In the genomic region with DNA sequence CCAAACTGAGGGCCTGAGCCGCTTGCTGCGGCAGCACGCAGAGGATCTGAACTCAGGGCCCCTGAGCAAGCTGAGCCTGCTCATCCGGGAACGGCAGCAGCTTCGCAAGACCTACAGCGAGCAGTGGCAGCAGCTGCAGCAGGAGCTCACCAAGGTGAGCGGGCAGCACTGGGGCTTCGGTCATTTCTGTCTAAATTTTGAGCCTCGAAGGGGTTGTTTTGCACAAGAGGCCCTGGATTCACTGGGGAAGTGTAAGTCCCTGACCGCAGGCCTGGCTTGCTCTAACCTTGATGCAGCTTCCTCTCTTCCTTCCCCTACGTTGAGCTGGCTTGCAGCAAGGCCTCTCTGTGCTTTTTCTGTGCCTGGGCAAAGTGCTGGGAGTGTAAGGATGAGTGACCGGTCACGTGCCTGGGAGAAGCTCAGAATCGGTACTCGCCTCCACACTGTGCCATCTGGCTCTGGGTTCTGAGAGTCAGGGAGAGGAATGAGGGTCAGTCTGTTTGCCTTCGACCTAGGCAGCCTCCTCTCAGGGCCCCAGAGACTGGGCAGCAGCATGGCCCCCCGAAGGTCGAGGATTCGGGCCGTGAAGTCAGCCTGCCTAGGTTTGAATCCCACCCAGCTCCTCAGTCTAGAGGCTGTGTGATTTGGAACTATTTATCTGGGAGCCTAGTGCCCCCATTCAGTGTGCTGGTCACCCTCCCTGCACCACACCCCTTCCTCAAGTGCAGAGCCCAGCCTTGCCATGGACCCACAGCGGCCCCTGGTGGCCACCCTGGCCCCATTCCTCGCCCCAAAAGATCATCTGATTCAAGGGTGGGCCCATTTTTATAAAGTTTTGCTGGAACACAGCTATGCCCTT, we compare ENCODE assay signal across 1 cellular context.
TF ChIP-seq lines count a peak whose summit lies in the region.

No MANE protein-coding gene starts in this region.

TF ChIP-seq in K562, 482 proteins besides CTCF, POLR2A, EP300 and RAD21 (continued from another document and continues in another):
- TF ChIP-seq, protein P1, sequence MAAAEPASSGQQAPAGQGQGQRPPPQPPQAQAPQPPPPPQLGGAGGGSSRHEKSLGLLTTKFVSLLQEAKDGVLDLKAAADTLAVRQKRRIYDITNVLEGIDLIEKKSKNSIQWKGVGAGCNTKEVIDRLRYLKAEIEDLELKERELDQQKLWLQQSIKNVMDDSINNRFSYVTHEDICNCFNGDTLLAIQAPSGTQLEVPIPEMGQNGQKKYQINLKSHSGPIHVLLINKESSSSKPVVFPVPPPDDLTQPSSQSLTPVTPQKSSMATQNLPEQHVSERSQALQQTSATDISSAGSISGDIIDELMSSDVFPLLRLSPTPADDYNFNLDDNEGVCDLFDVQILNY (CRISPR knock-in tag; IDR thresholded peaks at IDR 0.05) = no peak
- no peak for TF ChIP-seq GTF2F1 (IDR thresholded peaks at IDR 0.05; ENCODE audit: low read depth, low read length)
- TF ChIP-seq, protein P2, sequence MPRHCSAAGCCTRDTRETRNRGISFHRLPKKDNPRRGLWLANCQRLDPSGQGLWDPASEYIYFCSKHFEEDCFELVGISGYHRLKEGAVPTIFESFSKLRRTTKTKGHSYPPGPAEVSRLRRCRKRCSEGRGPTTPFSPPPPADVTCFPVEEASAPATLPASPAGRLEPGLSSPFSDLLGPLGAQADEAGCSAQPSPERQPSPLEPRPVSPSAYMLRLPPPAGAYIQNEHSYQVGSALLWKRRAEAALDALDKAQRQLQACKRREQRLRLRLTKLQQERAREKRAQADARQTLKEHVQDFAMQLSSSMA (CRISPR knock-in tag; IDR thresholded peaks at IDR 0.05) = no peak
- no peak for TF ChIP-seq ZFPM2 (CRISPR knock-in tag; IDR thresholded peaks at IDR 0.05)
- TF ChIP-seq SREBF2 (CRISPR knock-in tag; IDR thresholded peaks at IDR 0.05) = no peak
- TF ChIP-seq MEF2D (tag; conservative IDR thresholded peaks at IDR 0.05; ENCODE audit: low read depth) = no peak
- TF ChIP-seq ZNF77 (CRISPR knock-in tag; IDR thresholded peaks at IDR 0.05) = no peak
- TF ChIP-seq KHSRP (IDR thresholded peaks at IDR 0.05) = no peak
- TF ChIP-seq ZFP1 (CRISPR knock-in tag; IDR thresholded peaks at IDR 0.05) = no peak
- TF ChIP-seq CBX2 (IDR thresholded peaks at IDR 0.05; ENCODE audit: insufficient read depth, low read length, poor library complexity, severe bottlenecking) = no peak
- TF ChIP-seq, protein P3, sequence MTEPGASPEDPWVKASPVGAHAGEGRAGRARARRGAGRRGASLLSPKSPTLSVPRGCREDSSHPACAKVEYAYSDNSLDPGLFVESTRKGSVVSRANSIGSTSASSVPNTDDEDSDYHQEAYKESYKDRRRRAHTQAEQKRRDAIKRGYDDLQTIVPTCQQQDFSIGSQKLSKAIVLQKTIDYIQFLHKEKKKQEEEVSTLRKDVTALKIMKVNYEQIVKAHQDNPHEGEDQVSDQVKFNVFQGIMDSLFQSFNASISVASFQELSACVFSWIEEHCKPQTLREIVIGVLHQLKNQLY (CRISPR knock-in tag; conservative IDR thresholded peaks at IDR 0.05) = no peak
- no peak; the same call in 1 of the 2 replicates for TF ChIP-seq EP400 (IDR thresholded peaks at IDR 0.05)
- TF ChIP-seq, protein P4, sequence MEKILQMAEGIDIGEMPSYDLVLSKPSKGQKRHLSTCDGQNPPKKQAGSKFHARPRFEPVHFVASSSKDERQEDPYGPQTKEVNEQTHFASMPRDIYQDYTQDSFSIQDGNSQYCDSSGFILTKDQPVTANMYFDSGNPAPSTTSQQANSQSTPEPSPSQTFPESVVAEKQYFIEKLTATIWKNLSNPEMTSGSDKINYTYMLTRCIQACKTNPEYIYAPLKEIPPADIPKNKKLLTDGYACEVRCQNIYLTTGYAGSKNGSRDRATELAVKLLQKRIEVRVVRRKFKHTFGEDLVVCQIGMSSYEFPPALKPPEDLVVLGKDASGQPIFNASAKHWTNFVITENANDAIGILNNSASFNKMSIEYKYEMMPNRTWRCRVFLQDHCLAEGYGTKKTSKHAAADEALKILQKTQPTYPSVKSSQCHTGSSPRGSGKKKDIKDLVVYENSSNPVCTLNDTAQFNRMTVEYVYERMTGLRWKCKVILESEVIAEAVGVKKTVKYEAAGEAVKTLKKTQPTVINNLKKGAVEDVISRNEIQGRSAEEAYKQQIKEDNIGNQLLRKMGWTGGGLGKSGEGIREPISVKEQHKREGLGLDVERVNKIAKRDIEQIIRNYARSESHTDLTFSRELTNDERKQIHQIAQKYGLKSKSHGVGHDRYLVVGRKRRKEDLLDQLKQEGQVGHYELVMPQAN (IDR thresholded peaks at IDR 0.05; ENCODE audit: borderline replicate concordance) = no peak
- TF ChIP-seq FOS (IDR thresholded peaks at IDR 0.05; ENCODE audit: extremely low read depth, insufficient read length) = no peak
- TF ChIP-seq, protein P5, sequence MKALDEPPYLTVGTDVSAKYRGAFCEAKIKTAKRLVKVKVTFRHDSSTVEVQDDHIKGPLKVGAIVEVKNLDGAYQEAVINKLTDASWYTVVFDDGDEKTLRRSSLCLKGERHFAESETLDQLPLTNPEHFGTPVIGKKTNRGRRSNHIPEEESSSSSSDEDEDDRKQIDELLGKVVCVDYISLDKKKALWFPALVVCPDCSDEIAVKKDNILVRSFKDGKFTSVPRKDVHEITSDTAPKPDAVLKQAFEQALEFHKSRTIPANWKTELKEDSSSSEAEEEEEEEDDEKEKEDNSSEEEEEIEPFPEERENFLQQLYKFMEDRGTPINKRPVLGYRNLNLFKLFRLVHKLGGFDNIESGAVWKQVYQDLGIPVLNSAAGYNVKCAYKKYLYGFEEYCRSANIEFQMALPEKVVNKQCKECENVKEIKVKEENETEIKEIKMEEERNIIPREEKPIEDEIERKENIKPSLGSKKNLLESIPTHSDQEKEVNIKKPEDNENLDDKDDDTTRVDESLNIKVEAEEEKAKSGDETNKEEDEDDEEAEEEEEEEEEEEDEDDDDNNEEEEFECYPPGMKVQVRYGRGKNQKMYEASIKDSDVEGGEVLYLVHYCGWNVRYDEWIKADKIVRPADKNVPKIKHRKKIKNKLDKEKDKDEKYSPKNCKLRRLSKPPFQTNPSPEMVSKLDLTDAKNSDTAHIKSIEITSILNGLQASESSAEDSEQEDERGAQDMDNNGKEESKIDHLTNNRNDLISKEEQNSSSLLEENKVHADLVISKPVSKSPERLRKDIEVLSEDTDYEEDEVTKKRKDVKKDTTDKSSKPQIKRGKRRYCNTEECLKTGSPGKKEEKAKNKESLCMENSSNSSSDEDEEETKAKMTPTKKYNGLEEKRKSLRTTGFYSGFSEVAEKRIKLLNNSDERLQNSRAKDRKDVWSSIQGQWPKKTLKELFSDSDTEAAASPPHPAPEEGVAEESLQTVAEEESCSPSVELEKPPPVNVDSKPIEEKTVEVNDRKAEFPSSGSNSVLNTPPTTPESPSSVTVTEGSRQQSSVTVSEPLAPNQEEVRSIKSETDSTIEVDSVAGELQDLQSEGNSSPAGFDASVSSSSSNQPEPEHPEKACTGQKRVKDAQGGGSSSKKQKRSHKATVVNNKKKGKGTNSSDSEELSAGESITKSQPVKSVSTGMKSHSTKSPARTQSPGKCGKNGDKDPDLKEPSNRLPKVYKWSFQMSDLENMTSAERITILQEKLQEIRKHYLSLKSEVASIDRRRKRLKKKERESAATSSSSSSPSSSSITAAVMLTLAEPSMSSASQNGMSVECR (CRISPR knock-in tag; IDR thresholded peaks at IDR 0.05) = no peak
- TF ChIP-seq, protein P6, sequence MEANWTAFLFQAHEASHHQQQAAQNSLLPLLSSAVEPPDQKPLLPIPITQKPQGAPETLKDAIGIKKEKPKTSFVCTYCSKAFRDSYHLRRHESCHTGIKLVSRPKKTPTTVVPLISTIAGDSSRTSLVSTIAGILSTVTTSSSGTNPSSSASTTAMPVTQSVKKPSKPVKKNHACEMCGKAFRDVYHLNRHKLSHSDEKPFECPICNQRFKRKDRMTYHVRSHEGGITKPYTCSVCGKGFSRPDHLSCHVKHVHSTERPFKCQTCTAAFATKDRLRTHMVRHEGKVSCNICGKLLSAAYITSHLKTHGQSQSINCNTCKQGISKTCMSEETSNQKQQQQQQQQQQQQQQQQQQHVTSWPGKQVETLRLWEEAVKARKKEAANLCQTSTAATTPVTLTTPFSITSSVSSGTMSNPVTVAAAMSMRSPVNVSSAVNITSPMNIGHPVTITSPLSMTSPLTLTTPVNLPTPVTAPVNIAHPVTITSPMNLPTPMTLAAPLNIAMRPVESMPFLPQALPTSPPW (CRISPR knock-in tag; IDR thresholded peaks at IDR 0.05) = peak; percentile 54
- TF ChIP-seq SMAD4 (CRISPR knock-in tag; conservative IDR thresholded peaks at IDR 0.05) = peak; percentile 40; the same call in 1 of the 2 replicates
- no peak for TF ChIP-seq MXI1 (IDR thresholded peaks at IDR 0.05; ENCODE audit: low read depth, low read length)
- TF ChIP-seq TARDBP (IDR thresholded peaks at IDR 0.05) = 0 out of 2 replicates have a peak, but pooled peaks have one; percentile 50
- TF ChIP-seq ESRRA (IDR thresholded peaks at IDR 0.05; ENCODE audit: borderline replicate concordance, low read depth) = no peak
- TF ChIP-seq SMAD1 (IDR thresholded peaks at IDR 0.05; ENCODE audit: low read depth, low read length, partially characterized antibody) = no peak
- TF ChIP-seq NFATC3 (IDR thresholded peaks at IDR 0.05) = no peak
- no peak for TF ChIP-seq THRAP3 (IDR thresholded peaks at IDR 0.05; ENCODE audit: borderline replicate concordance)
- no peak for TF ChIP-seq MCM2 (IDR thresholded peaks at IDR 0.05; ENCODE audit: low read depth)
- TF ChIP-seq TCFL5 (CRISPR knock-in tag; conservative IDR thresholded peaks at IDR 0.05) = no peak
- TF ChIP-seq ZNF57 (CRISPR knock-in tag; IDR thresholded peaks at IDR 0.05) = no peak
- no peak for TF ChIP-seq U2AF1 (optimal IDR thresholded peaks at IDR 0.05; ENCODE audit: low read depth, low read length)
- no peak for TF ChIP-seq GABPA (tag; conservative IDR thresholded peaks at IDR 0.05; ENCODE audit: low read depth)
- TF ChIP-seq PCBP1 (IDR thresholded peaks at IDR 0.05; ENCODE audit: low read depth, low read length, poor library complexity, severe bottlenecking) = no peak
- TF ChIP-seq, protein P7, sequence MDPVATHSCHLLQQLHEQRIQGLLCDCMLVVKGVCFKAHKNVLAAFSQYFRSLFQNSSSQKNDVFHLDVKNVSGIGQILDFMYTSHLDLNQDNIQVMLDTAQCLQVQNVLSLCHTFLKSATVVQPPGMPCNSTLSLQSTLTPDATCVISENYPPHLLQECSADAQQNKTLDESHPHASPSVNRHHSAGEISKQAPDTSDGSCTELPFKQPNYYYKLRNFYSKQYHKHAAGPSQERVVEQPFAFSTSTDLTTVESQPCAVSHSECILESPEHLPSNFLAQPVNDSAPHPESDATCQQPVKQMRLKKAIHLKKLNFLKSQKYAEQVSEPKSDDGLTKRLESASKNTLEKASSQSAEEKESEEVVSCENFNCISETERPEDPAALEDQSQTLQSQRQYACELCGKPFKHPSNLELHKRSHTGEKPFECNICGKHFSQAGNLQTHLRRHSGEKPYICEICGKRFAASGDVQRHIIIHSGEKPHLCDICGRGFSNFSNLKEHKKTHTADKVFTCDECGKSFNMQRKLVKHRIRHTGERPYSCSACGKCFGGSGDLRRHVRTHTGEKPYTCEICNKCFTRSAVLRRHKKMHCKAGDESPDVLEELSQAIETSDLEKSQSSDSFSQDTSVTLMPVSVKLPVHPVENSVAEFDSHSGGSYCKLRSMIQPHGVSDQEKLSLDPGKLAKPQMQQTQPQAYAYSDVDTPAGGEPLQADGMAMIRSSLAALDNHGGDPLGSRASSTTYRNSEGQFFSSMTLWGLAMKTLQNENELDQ (CRISPR knock-in tag; IDR thresholded peaks at IDR 0.05; ENCODE audit: borderline replicate concordance) = no peak
- no peak for TF ChIP-seq SPI1 (IDR thresholded peaks at IDR 0.05; ENCODE audit: borderline replicate concordance, low read depth, low read length)
- TF ChIP-seq ZNF146 (CRISPR knock-in tag; IDR thresholded peaks at IDR 0.05; ENCODE audit: unreplicated experiment) = no peak
- TF ChIP-seq ZNF586 (CRISPR knock-in tag; conservative IDR thresholded peaks at IDR 0.05) = no peak
- TF ChIP-seq KLF10 (CRISPR knock-in tag; IDR thresholded peaks at IDR 0.05) = no peak
- TF ChIP-seq EWSR1 (IDR thresholded peaks at IDR 0.05; ENCODE audit: borderline replicate concordance, low read depth, partially characterized antibody) = no peak
- no peak for TF ChIP-seq CBX8 (IDR thresholded peaks at IDR 0.05; ENCODE audit: borderline replicate concordance, extremely low read depth, low read depth, low read length, poor library complexity, severe bottlenecking)
- TF ChIP-seq, protein P8, sequence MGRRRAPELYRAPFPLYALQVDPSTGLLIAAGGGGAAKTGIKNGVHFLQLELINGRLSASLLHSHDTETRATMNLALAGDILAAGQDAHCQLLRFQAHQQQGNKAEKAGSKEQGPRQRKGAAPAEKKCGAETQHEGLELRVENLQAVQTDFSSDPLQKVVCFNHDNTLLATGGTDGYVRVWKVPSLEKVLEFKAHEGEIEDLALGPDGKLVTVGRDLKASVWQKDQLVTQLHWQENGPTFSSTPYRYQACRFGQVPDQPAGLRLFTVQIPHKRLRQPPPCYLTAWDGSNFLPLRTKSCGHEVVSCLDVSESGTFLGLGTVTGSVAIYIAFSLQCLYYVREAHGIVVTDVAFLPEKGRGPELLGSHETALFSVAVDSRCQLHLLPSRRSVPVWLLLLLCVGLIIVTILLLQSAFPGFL (CRISPR knock-in tag; IDR thresholded peaks at IDR 0.05) = no peak
- TF ChIP-seq, protein P9, sequence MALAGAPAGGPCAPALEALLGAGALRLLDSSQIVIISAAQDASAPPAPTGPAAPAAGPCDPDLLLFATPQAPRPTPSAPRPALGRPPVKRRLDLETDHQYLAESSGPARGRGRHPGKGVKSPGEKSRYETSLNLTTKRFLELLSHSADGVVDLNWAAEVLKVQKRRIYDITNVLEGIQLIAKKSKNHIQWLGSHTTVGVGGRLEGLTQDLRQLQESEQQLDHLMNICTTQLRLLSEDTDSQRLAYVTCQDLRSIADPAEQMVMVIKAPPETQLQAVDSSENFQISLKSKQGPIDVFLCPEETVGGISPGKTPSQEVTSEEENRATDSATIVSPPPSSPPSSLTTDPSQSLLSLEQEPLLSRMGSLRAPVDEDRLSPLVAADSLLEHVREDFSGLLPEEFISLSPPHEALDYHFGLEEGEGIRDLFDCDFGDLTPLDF (CRISPR knock-in tag; IDR thresholded peaks at IDR 0.05) = no peak
- TF ChIP-seq, protein P10, sequence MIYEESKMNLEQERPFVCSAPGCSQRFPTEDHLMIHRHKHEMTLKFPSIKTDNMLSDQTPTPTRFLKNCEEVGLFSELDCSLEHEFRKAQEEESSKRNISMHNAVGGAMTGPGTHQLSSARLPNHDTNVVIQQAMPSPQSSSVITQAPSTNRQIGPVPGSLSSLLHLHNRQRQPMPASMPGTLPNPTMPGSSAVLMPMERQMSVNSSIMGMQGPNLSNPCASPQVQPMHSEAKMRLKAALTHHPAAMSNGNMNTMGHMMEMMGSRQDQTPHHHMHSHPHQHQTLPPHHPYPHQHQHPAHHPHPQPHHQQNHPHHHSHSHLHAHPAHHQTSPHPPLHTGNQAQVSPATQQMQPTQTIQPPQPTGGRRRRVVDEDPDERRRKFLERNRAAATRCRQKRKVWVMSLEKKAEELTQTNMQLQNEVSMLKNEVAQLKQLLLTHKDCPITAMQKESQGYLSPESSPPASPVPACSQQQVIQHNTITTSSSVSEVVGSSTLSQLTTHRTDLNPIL (CRISPR knock-in tag; IDR thresholded peaks at IDR 0.05) = no peak
- no peak for TF ChIP-seq ZNF134 (CRISPR knock-in tag; conservative IDR thresholded peaks at IDR 0.05)
- TF ChIP-seq SOX6 (IDR thresholded peaks at IDR 0.05) = peak; percentile 26; the same call in 1 of the 2 replicates
- TF ChIP-seq, protein P11, sequence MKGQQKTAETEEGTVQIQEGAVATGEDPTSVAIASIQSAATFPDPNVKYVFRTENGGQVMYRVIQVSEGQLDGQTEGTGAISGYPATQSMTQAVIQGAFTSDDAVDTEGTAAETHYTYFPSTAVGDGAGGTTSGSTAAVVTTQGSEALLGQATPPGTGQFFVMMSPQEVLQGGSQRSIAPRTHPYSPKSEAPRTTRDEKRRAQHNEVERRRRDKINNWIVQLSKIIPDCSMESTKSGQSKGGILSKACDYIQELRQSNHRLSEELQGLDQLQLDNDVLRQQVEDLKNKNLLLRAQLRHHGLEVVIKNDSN (CRISPR knock-in tag; IDR thresholded peaks at IDR 0.05) = peak; percentile 25; the same call in 1 of the 2 replicates
- TF ChIP-seq NCOA4 (IDR thresholded peaks at IDR 0.05; ENCODE audit: partially characterized antibody) = no peak
- no peak for TF ChIP-seq ZNF695 (CRISPR knock-in tag; IDR thresholded peaks at IDR 0.05)
